In genomic region chr11:67502328-67502979, GRCh38 we compare ENCODE assay signal across 18 cellular contexts. TPM values are rescaled to one million over a fixed set of nuclear protein-coding genes. Genes with fewer than 3 reads are reported as not detected.
DNase-seq lines count a peak whose midpoint lies in the region; ATAC-seq and TF ChIP-seq lines count a peak whose summit lies in the region.
"Had no signal": no experiment of that assay in that cellular context is flagged by ENCODE, and none has a peak within 500 bp of the region (broad histone marks: within the 10 kb centered on the region; RNA-seq: fewer than 3 reads in every experiment).

No MANE protein-coding gene starts in this region.

- H3K27ac ChIP-seq in osteoblast (ENCODE audit: low read depth, low read length): no peak overlapping the region
- no peak overlapping the region for H3K27ac ChIP-seq in ascending aorta
- H3K27ac ChIP-seq: body of pancreas, right atrium auricular region had no signal

- H3K9me3 Mint-ChIP-seq in activated CD8-positive, alpha-beta memory T cell treated with anti-CD3 and anti-CD28 coated beads, Interleukin-2, amount 10 ng/mL, durations not matched to agents 7 days and 5 days (ENCODE audit: low read depth): no peaks in the 10 kb centered on the region
- no peaks in the 10 kb centered on the region for H3K9me3 Mint-ChIP-seq in T-cell
- H3K9me3 Mint-ChIP-seq in effector memory CD8-positive, alpha-beta T cell: no peaks in the 10 kb centered on the region

- peaks cover 16% of the 10 kb centered on the region for H4K20me1 ChIP-seq in osteoblast (ENCODE audit: insufficient read depth, low read length)

- H3K27ac Mint-ChIP-seq in activated CD8-positive, alpha-beta memory T cell treated with anti-CD3 and anti-CD28 coated beads, Interleukin-2, amount 10 ng/mL, durations not matched to agents 7 days and 5 days: no peak overlapping the region
- peak overlapping the region; percentile 70 to 77 for H3K27ac Mint-ChIP-seq in T-cell
- H3K27ac Mint-ChIP-seq in effector memory CD8-positive, alpha-beta T cell: peak overlapping the region in 1 of 2 donors; percentile 79

- no peaks in the 10 kb centered on the region for H3K9me3 ChIP-seq in osteoblast (ENCODE audit: low read depth, low read length)
- no peaks in the 10 kb centered on the region for H3K9me3 ChIP-seq in ascending aorta
- H3K9me3 ChIP-seq: body of pancreas, right atrium auricular region had no signal

- H3K4me3 Mint-ChIP-seq in activated CD8-positive, alpha-beta memory T cell treated with anti-CD3 and anti-CD28 coated beads, Interleukin-2, amount 10 ng/mL, durations not matched to agents 7 days and 5 days: peak overlapping the region; percentile 34
- H3K4me3 Mint-ChIP-seq in T-cell: peak overlapping the region; percentile 73 to 74 (median 73)
- peak overlapping the region; percentile 61 to 76 for H3K4me3 Mint-ChIP-seq in effector memory CD8-positive, alpha-beta T cell

- H2AFZ ChIP-seq in osteoblast (ENCODE audit: low read length): no peak overlapping the region

- TF ChIP-seq CTCF in osteoblast (IDR thresholded peaks at IDR 0.05; ENCODE audit: extremely low read depth, low read depth, low read length): no peak
- TF ChIP-seq CTCF in ascending aorta (IDR thresholded peaks at IDR 0.05): no peak

- peaks cover 8% of the 10 kb centered on the region for H3K36me3 ChIP-seq in osteoblast (ENCODE audit: insufficient read depth, low read length)
- peaks cover 0 to 27% of the 10 kb centered on the region in 2 donors for H3K36me3 ChIP-seq in ascending aorta

- peaks cover 8% of the 10 kb centered on the region for H3K79me2 ChIP-seq in osteoblast (ENCODE audit: insufficient read depth, low read length)

- peaks cover 40% of the 10 kb centered on the region for H3K4me1 Mint-ChIP-seq in activated CD8-positive, alpha-beta memory T cell treated with anti-CD3 and anti-CD28 coated beads, Interleukin-2, amount 10 ng/mL, durations not matched to agents 7 days and 5 days
- H3K4me1 Mint-ChIP-seq in T-cell: peaks cover 40 to 45% (median 42%) of the 10 kb centered on the region in 3 donors
- H3K4me1 Mint-ChIP-seq in effector memory CD8-positive, alpha-beta T cell (ENCODE audit: low read depth in 2 of 2): peaks cover 38 to 44% of the 10 kb centered on the region in 2 donors

- H3K36me3 Mint-ChIP-seq in activated CD8-positive, alpha-beta memory T cell treated with anti-CD3 and anti-CD28 coated beads, Interleukin-2, amount 10 ng/mL, durations not matched to agents 7 days and 5 days: peaks cover 35% of the 10 kb centered on the region
- peaks cover 20% of the 10 kb centered on the region for H3K36me3 Mint-ChIP-seq in T-cell
- peaks cover 71% of the 10 kb centered on the region for H3K36me3 Mint-ChIP-seq in effector memory CD8-positive, alpha-beta T cell (ENCODE audit: insufficient read depth)

- H3K4me3 ChIP-seq in osteoblast (ENCODE audit: insufficient read depth, low read length) (no peak overlapping the region), ascending aorta (no peak overlapping the region)
- H3K4me3 ChIP-seq: body of pancreas, right atrium auricular region had no signal

- ATAC-seq in activated CD8-positive, alpha-beta memory T cell treated with anti-CD3 and anti-CD28 coated beads, Interleukin-2, amount 10 ng/mL, durations not matched to agents 7 days and 5 days: no peak
- ATAC-seq in T-cell (replicated peaks in 1 of 4): no peak
- ATAC-seq in effector memory CD8-positive, alpha-beta T cell (replicated peaks): no peak
- ATAC-seq in HG02870 (IDR thresholded peaks at IDR 0.05; ENCODE audit: unreplicated experiment): no peak
- ATAC-seq: body of pancreas had no signal

- H3K27me3 Mint-ChIP-seq in activated CD8-positive, alpha-beta memory T cell treated with anti-CD3 and anti-CD28 coated beads, Interleukin-2, amount 10 ng/mL, durations not matched to agents 7 days and 5 days: no peaks in the 10 kb centered on the region
- H3K27me3 Mint-ChIP-seq in T-cell: no peaks in the 10 kb centered on the region
- H3K27me3 Mint-ChIP-seq in effector memory CD8-positive, alpha-beta T cell: no peaks in the 10 kb centered on the region

- intact Hi-C loops in ascending aorta (cut with DNase I): loop anchor here (10.0 kb wide), 2 partner anchors 302 to 388 kb away; partner anchors contain the start of gene KDM2A

- no peak overlapping the region for H3K4me2 ChIP-seq in osteoblast (ENCODE audit: insufficient read depth, low read length)

- H3K27me3 ChIP-seq in osteoblast (ENCODE audit: insufficient read depth, low read length) (no peaks in the 10 kb centered on the region), ascending aorta (no peaks in the 10 kb centered on the region)
- H3K27me3 ChIP-seq: body of pancreas, right atrium auricular region had no signal

- DNase-seq in activated CD8-positive, alpha-beta memory T cell treated with anti-CD3 and anti-CD28 coated beads, Interleukin-2, amount 10 ng/mL, durations not matched to agents 7 days and 5 days: no peak
- no peak for DNase-seq in activated CD8-positive, alpha-beta memory T cell treated with anti-CD3 and anti-CD28 coated beads for 24 hours
- no peak for DNase-seq in T-cell
- DNase-seq in effector memory CD8-positive, alpha-beta T cell: no peak
- peak; percentile 66 for DNase-seq in osteoblast (ENCODE audit: insufficient read length, low spot score, missing footprints)
- DNase-seq in cortex of kidney (lab: John Stamatoyannopoulos, UW): no peak
- no peak for DNase-seq in ascending aorta (ENCODE audit: low spot score in 2 of 2)
- DNase-seq: body of pancreas, GDM1, kidney glomerular epithelial cell, NCI-H1694 treated with DMSO at 0.1 percent for 48 hours, NCI-H510A treated with DMSO at 0.1 percent for 48 hours had no signal

- H3K4me1 ChIP-seq in osteoblast (ENCODE audit: insufficient read depth, low read length) (peaks cover 12% of the 10 kb centered on the region), ascending aorta (peaks cover 11 to 27% of the 10 kb centered on the region in 2 donors)

- POLR2A ChIA-PET in T-cell (lab: Charles Lee): no interaction called here

- CTCF ChIA-PET in activated CD8-positive, alpha-beta memory T cell treated with anti-CD3 and anti-CD28 coated beads, Interleukin-2, amount 10 ng/mL, durations not matched to agents 7 days and 5 days (lab: Charles Lee): interaction anchor here (1.0 to 2.1 kb wide), 3 partner anchors 13 to 127 kb away, joined by 3 to 4 read pairs (median 3); no protein-coding TSS in a partner anchor
- CTCF ChIA-PET in T-cell (lab: Charles Lee): no interaction called here

RNA-seq across cellular contexts. Expression of gene PITPNM1, which starts 2.7 kb away (rescaled TPM):
- 100 to 1,000 TPM; 124 to 133 TPM for total RNA-seq in activated CD8-positive, alpha-beta memory T cell treated with anti-CD3 and anti-CD28 coated beads, Interleukin-2, amount 10 ng/mL, durations not matched to agents 7 days and 5 days
- total RNA-seq in T-cell (100 to 1,000 TPM in 4 of 5 donors, 10 to 100 TPM in 1; 74.2 to 167 (median 149) TPM), osteoblast (13.3 and 14.1 TPM in 2 replicates), ascending aorta (31.8 TPM)

RNA-seq across cellular contexts. Expression of gene CDK2AP2, which starts 5.5 kb away (rescaled TPM):
- total RNA-seq in activated CD8-positive, alpha-beta memory T cell treated with anti-CD3 and anti-CD28 coated beads, Interleukin-2, amount 10 ng/mL, durations not matched to agents 7 days and 5 days: 100 to 1,000 TPM in 1 of 2 experiments, 10 to 100 TPM in 1; 95.2 to 104 TPM
- total RNA-seq in T-cell: 10 to 100 TPM; 31.0 to 90.8 (median 79.9) TPM
- 6.2 and 10.3 TPM in 2 replicates for total RNA-seq in osteoblast
- 159 TPM for total RNA-seq in ascending aorta

RNA-seq across cellular contexts. Expression of gene AIP, which starts 19.6 kb away (rescaled TPM):
- total RNA-seq in activated CD8-positive, alpha-beta memory T cell treated with anti-CD3 and anti-CD28 coated beads, Interleukin-2, amount 10 ng/mL, durations not matched to agents 7 days and 5 days: 100 to 1,000 TPM; 168 to 178 TPM
- total RNA-seq in T-cell (100 to 1,000 TPM; 114 to 168 (median 154) TPM), osteoblast (64.2 and 71.3 TPM in 2 replicates), ascending aorta (116 TPM)

RNA-seq across cellular contexts. Expression of gene CABP2, which starts 20.8 kb away (rescaled TPM):
- total RNA-seq in activated CD8-positive, alpha-beta memory T cell treated with anti-CD3 and anti-CD28 coated beads, Interleukin-2, amount 10 ng/mL, durations not matched to agents 7 days and 5 days: not detected
- total RNA-seq in T-cell: not detected
- total RNA-seq in osteoblast: not detected in 2 replicates
- total RNA-seq in ascending aorta: not detected
- total RNA-seq: A673, body of pancreas, HT-29, OCI-LY7, right atrium auricular region, SK-MEL-5 had no signal

RNA-seq across cellular contexts. Expression of gene TMEM134, which starts 33.4 kb away (rescaled TPM):
- total RNA-seq in activated CD8-positive, alpha-beta memory T cell treated with anti-CD3 and anti-CD28 coated beads, Interleukin-2, amount 10 ng/mL, durations not matched to agents 7 days and 5 days: 10 to 100 TPM; 32.8 to 41.9 TPM
- total RNA-seq in T-cell: 100 to 1,000 TPM in 3 of 5 donors, 10 to 100 TPM in 2; 59.9 to 113 (median 106) TPM
- total RNA-seq in osteoblast: 15.6 and 29.3 TPM in 2 replicates
- total RNA-seq in ascending aorta: 189 TPM
